In genomic region chr2:128607981-128608506, GRCh38 we compare ENCODE assay signal across 1 cellular context.
TF ChIP-seq lines count a peak whose summit lies in the region.

No MANE protein-coding gene starts in this region.

TF ChIP-seq in HepG2, 621 proteins besides CTCF, POLR2A, EP300 and RAD21 (continued from another document):
- peak; percentile 13; the same call in 1 of the 2 replicates for TF ChIP-seq GABPA (IDR thresholded peaks at IDR 0.05; ENCODE audit: low read depth, low read length)
- TF ChIP-seq GABPA (CRISPR knock-in tag; IDR thresholded peaks at IDR 0.05; ENCODE audit: low read depth), result no peak
